In genomic region chr1:167207940-167208623, GRCh38 we compare ENCODE assay signal across 14 cellular contexts. TPM values are rescaled to one million over a fixed set of nuclear protein-coding genes. Genes with fewer than 3 reads are reported as not detected.
A peak's percentile ranks its signal among the peaks of the same experiment; 100 is the strongest.
DNase-seq lines count a peak whose midpoint lies in the region; ATAC-seq and TF ChIP-seq lines count a peak whose summit lies in the region.
"Had no signal": no experiment of that assay in that cellular context is flagged by ENCODE, and none has a peak within 500 bp of the region (broad histone marks: within the 10 kb centered on the region; RNA-seq: fewer than 3 reads in every experiment).

No MANE protein-coding gene starts in this region.

- BruUV-seq in PC-9 (replicated peaks; lab: Mats Ljungman, UMichigan) = no TSS peak

- no peaks in the 10 kb centered on the region for H3F3A ChIP-seq in PC-9 (ENCODE audit: insufficient read depth, low read depth)

- H3K9me3 ChIP-seq in cardiac muscle cell (ENCODE audit: low read depth) (no peaks in the 10 kb centered on the region), PC-9 (ENCODE audit: insufficient read depth, low read depth) (peaks cover 13% of the 10 kb centered on the region; the same call in 1 of the 2 replicates)
- peaks cover 4% of the 10 kb centered on the region for H3K9me3 ChIP-seq in effector memory CD4-positive, alpha-beta T cell (ENCODE audit: control insufficient read depth, low read length)
- H3K9me3 ChIP-seq: testis had no signal

- TF ChIP-seq CTCF in cardiac muscle cell (IDR thresholded peaks at IDR 0.05; ENCODE audit: low read depth, low read length) = peak; percentile 22
- TF ChIP-seq CTCF in PC-9 (conservative IDR thresholded peaks at IDR 0.05) = peak; percentile 46

- H3K27me3 ChIP-seq in cardiac muscle cell (no peaks in the 10 kb centered on the region), PC-9 (ENCODE audit: insufficient read depth, low read depth) (no peaks in the 10 kb centered on the region)
- H3K27me3 ChIP-seq in effector memory CD4-positive, alpha-beta T cell (replicated peaks; ENCODE audit: control insufficient read depth, insufficient read depth, low read length, poor library complexity, severe bottlenecking) = no peaks in the 10 kb centered on the region
- H3K27me3 ChIP-seq: testis had no signal

- peak overlapping the region; percentile 33 for H3K4me2 ChIP-seq in PC-9

- POLR2A ChIA-PET in PC-9 (lab: Charles Lee; ENCODE audit: unreplicated experiment) = interaction anchor here (0.6 kb wide), 2 partner anchors 126 to 136 kb away, joined by 3 read pairs; no protein-coding TSS in a partner anchor

- intact Hi-C loops in left ventricle myocardium superior (cut with micrococcal nuclease) (no loop called here), PC-9 (cut with micrococcal nuclease; ENCODE audit: unreplicated experiment) (loop anchor here (1.0 kb wide), 1 partner anchor 142 kb away; no protein-coding TSS in a partner anchor)

- H3K4me1 Mint-ChIP-seq in stimulated activated naive CD8-positive, alpha-beta T cell treated with anti-CD3 and anti-CD28 coated beads, Interleukin-15, amount 100 ng/mL, for 72 hours = peaks cover 19% of the 10 kb centered on the region

- H3K36me3 ChIP-seq in cardiac muscle cell (no peaks in the 10 kb centered on the region), PC-9 (ENCODE audit: low read depth) (no peaks in the 10 kb centered on the region)
- H3K36me3 ChIP-seq in effector memory CD4-positive, alpha-beta T cell (ENCODE audit: control insufficient read depth, insufficient read depth, low read length) = no peaks in the 10 kb centered on the region

- H3K4me1 ChIP-seq in cardiac muscle cell (ENCODE audit: low read depth) (no peaks in the 10 kb centered on the region), PC-9 (replicated peaks; ENCODE audit: insufficient read depth) (peaks cover 19% of the 10 kb centered on the region)
- H3K4me1 ChIP-seq in effector memory CD4-positive, alpha-beta T cell (ENCODE audit: control insufficient read depth, insufficient read depth, low read length, poor library complexity, severe bottlenecking) = no peaks in the 10 kb centered on the region
- H3K4me1 ChIP-seq: parathyroid adenoma, testis had no signal

- H3K27me3 Mint-ChIP-seq in stimulated activated naive CD8-positive, alpha-beta T cell treated with anti-CD3 and anti-CD28 coated beads, Interleukin-15, amount 100 ng/mL, for 72 hours = no peaks in the 10 kb centered on the region
- H3K27me3 Mint-ChIP-seq: CD4-positive, alpha-beta T cell had no signal

- peak overlapping the region; percentile 7 to 32 for H3K4me3 Mint-ChIP-seq in stimulated activated naive CD8-positive, alpha-beta T cell treated with anti-CD3 and anti-CD28 coated beads, Interleukin-15, amount 100 ng/mL, for 72 hours
- H3K4me3 Mint-ChIP-seq: CD4-positive, alpha-beta T cell had no signal

- no peaks in the 10 kb centered on the region for H3K79me2 ChIP-seq in PC-9 (ENCODE audit: low read depth)
- H3K79me2 ChIP-seq: parathyroid adenoma had no signal

- no peaks in the 10 kb centered on the region for H4K20me1 ChIP-seq in PC-9 (ENCODE audit: insufficient read depth)

- no peak overlapping the region for H3K27ac ChIP-seq in cardiac muscle cell
- H3K27ac ChIP-seq in PC-9 = peak overlapping the region; percentile 13; the same call in 1 of the 2 replicates
- H3K27ac ChIP-seq in effector memory CD4-positive, alpha-beta T cell (ENCODE audit: insufficient read depth, low read length, poor library complexity, severe bottlenecking) = no peak overlapping the region
- H3K27ac ChIP-seq: parathyroid adenoma, testis had no signal

- H3K9me2 ChIP-seq in PC-9 (ENCODE audit: insufficient read depth) = no peaks in the 10 kb centered on the region

- peak overlapping the region; percentile 76 to 95 for H3K27ac Mint-ChIP-seq in stimulated activated naive CD8-positive, alpha-beta T cell treated with anti-CD3 and anti-CD28 coated beads, Interleukin-15, amount 100 ng/mL, for 72 hours
- H3K27ac Mint-ChIP-seq: CD4-positive, alpha-beta T cell had no signal

- peak overlapping the region; percentile 35; the same call in 1 of the 2 replicates for H2AFZ ChIP-seq in PC-9
- H2AFZ ChIP-seq: parathyroid adenoma had no signal

- CTCF ChIA-PET in PC-9 (lab: Charles Lee) = interaction anchor here (0.5 to 0.6 kb wide), 3 partner anchors 142 to 204 kb away, joined by 3 read pairs; no protein-coding TSS in a partner anchor

- no peak for ATAC-seq in left ventricle myocardium superior
- ATAC-seq in stimulated activated naive CD8-positive, alpha-beta T cell treated with anti-CD3 and anti-CD28 coated beads, Interleukin-15, amount 100 ng/mL, for 72 hours = peak; percentile 87

- H3K4me3 ChIP-seq in cardiac muscle cell (no peak overlapping the region), PC-9 (no peak overlapping the region)
- H3K4me3 ChIP-seq in effector memory CD4-positive, alpha-beta T cell (ENCODE audit: insufficient read depth, low read depth, low read length, poor library complexity, severe bottlenecking) = no peak overlapping the region
- H3K4me3 ChIP-seq: testis had no signal

- peaks cover 18 to 22% of the 10 kb centered on the region in 2 donors for H3K9me3 Mint-ChIP-seq in stimulated activated naive CD8-positive, alpha-beta T cell treated with anti-CD3 and anti-CD28 coated beads, Interleukin-15, amount 100 ng/mL, for 72 hours

- DNase-seq in cardiac muscle cell (ENCODE audit: low read depth in 1 of 2, low spot score in 1 of 2) = no peak
- DNase-seq in left ventricle myocardium superior = no peak
- DNase-seq in PC-9 = no peak
- peak; percentile 8 for DNase-seq in dermis blood vessel endothelial cell
- no peak for DNase-seq in stimulated activated naive CD8-positive, alpha-beta T cell treated with anti-CD3 and anti-CD28 coated beads, Interleukin-15, amount 100 ng/mL, for 72 hours
- DNase-seq in NCI-H146 (lab: John Stamatoyannopoulos, UW) = no peak
- no peak for DNase-seq in activated gamma-delta T cell (lab: John Stamatoyannopoulos, UW)
- no peak for DNase-seq in effector memory CD4-positive, alpha-beta T cell
- DNase-seq: CD4-positive, alpha-beta T cell; cerebellar nuclear complex; NCI-H526 treated with DMSO at 0.1 percent for 48 hours; stimulated activated CD4-positive, alpha-beta T cell treated with anti-CD3 and anti-CD28 coated beads, Interleukin-4, amount 100 ng/mL, for 4 hours; testis had no signal

RNA-seq across cellular contexts. Expression of gene POU2F1, which starts 12.6 kb away (rescaled TPM):
- total RNA-seq in cardiac muscle cell (6.4 and 21.9 TPM in 2 replicates), left ventricle myocardium superior (5.9 TPM), PC-9 (2021) (16.6 and 28.5 TPM in 2 replicates), dermis blood vessel endothelial cell (5.6 and 8.2 TPM in 2 replicates)
- 9.2 and 25.6 TPM in 2 replicates for polyA plus RNA-seq in cardiac muscle cell
